In the genomic region with DNA sequence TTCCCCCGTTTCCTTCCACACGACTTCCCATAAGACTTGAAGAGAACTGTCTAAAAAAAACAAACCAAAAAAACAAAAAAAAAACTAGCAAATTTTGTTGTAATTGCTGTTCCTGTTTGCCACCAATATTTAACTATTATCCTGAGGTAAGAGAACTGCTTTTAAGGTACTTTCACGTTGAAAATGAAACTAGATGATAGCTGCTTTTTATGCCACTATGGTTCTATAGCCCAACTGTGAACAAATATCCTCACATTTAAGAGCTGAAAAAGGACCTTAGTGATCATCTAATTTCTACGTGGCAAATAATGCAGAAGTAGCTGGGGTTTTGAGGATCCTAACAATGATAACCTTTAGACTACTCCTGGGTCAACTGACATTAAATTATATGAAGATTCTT, we compare ENCODE assay signal across 20 cellular contexts.
DNase-seq lines count a peak whose midpoint lies in the region; ATAC-seq, FAIRE-seq and TF ChIP-seq lines count a peak whose summit lies in the region.
"Had no signal": no experiment of that assay in that cellular context is flagged by ENCODE, and none has a peak within 500 bp of the region (broad histone marks: within the 10 kb centered on the region; RNA-seq: fewer than 3 reads in every experiment).

No MANE protein-coding gene starts in this region.

- no peaks in the 10 kb centered on the region for H3K79me2 ChIP-seq in endothelial cell of umbilical vein (ENCODE audit: control insufficient read depth, insufficient read depth, low read length)

- DNase-seq in CD14-positive monocyte (ENCODE audit: low spot score), result no peak
- DNase-seq in CD8-positive, alpha-beta T cell, result no peak
- no peak for DNase-seq in endothelial cell of umbilical vein (ENCODE audit: low read depth, low spot score)
- DNase-seq in esophagus squamous epithelium (lab: John Stamatoyannopoulos, UW), result no peak
- DNase-seq in NCI-H2227 treated with DMSO at 0.1 percent for 48 hours (lab: John Stamatoyannopoulos, UW), result no peak
- DNase-seq: anterior cingulate cortex, BE2C, MV-4-11, NCI-H2081 treated with DMSO at 0.1 percent for 48 hours, NCI-H748 treated with DMSO at 0.1 percent for 48 hours, pancreas, Peyer's patch, testis, WERI-Rb-1 had no signal

- H3K9ac ChIP-seq in endothelial cell of umbilical vein (replicated peaks; ENCODE audit: extremely low read depth, insufficient read depth, low read length), result no peak overlapping the region

- no peaks in the 10 kb centered on the region for H3K4me1 ChIP-seq in CD8-positive, alpha-beta T cell (ENCODE audit: insufficient read depth, low read length)
- H3K4me1 ChIP-seq in endothelial cell of umbilical vein (ENCODE audit: control insufficient read depth, extremely low read depth, insufficient read depth, low read length) (no peaks in the 10 kb centered on the region), esophagus squamous epithelium (peaks cover 0 to 22% (median 0%) of the 10 kb centered on the region in 3 donors)
- H3K4me1 ChIP-seq: BE2C, Peyer's patch, testis had no signal

- peaks cover 0 to 2% (median 0%) of the 10 kb centered on the region in 3 donors for H3K27me3 Mint-ChIP-seq in CD14-positive monocyte (ENCODE audit: low read depth in 3 of 3)
- H3K27me3 Mint-ChIP-seq in CD8-positive, alpha-beta T cell (ENCODE audit: low read depth), result no peaks in the 10 kb centered on the region

- intact Hi-C loops in CD14-positive monocyte (cut with micrococcal nuclease), result no loop called here
- intact Hi-C loops in CD8-positive, alpha-beta T cell (cut with DNase I, micrococcal nuclease), result no loop called here
- intact Hi-C loops in endothelial cell of umbilical vein (cut with micrococcal nuclease), result loop anchor here (2.0 kb wide), 1 partner anchor 13 kb away; no protein-coding TSS in a partner anchor
- intact Hi-C loops in esophagus squamous epithelium (cut with DNase I), result no loop called here

- H3K36me3 ChIP-seq in CD8-positive, alpha-beta T cell (ENCODE audit: insufficient read depth, low read length), result no peaks in the 10 kb centered on the region
- H3K36me3 ChIP-seq in endothelial cell of umbilical vein (ENCODE audit: control insufficient read depth in 2 of 2, extremely low read depth in 1 of 2, insufficient read depth in 2 of 2, low read length in 2 of 2) (no peaks in the 10 kb centered on the region), esophagus squamous epithelium (no peaks in the 10 kb centered on the region)
- H3K36me3 ChIP-seq: BE2C, pancreas, Peyer's patch, WERI-Rb-1 had no signal

- no peaks in the 10 kb centered on the region for H4K20me1 ChIP-seq in endothelial cell of umbilical vein (replicated peaks; ENCODE audit: control insufficient read depth, extremely low read depth, insufficient read depth, low read length)

- TF ChIP-seq CTCF in CD14-positive monocyte (IDR thresholded peaks at IDR 0.05), result no peak
- TF ChIP-seq CTCF in CD8-positive, alpha-beta T cell (IDR thresholded peaks at IDR 0.05), result no peak
- no peak for TF ChIP-seq CTCF in endothelial cell of umbilical vein (IDR thresholded peaks at IDR 0.05; ENCODE audit: extremely low read depth in 1 of 2, insufficient read depth in 1 of 2, low read depth in 1 of 2, low read length in 2 of 2)
- TF ChIP-seq CTCF in esophagus squamous epithelium (IDR thresholded peaks at IDR 0.05), result no peak

- no peaks in the 10 kb centered on the region for H3K9me3 ChIP-seq in CD8-positive, alpha-beta T cell (ENCODE audit: low read length)
- H3K9me3 ChIP-seq in endothelial cell of umbilical vein (replicated peaks; ENCODE audit: control insufficient read depth, insufficient read depth, low read length) (no peaks in the 10 kb centered on the region), esophagus squamous epithelium (no peaks in the 10 kb centered on the region)
- H3K9me3 ChIP-seq: BE2C, pancreas, Peyer's patch, testis had no signal

- H3K27ac ChIP-seq in CD8-positive, alpha-beta T cell (ENCODE audit: low read depth, low read length), result no peak overlapping the region
- H3K27ac ChIP-seq in endothelial cell of umbilical vein (ENCODE audit: insufficient read depth, low read depth, low read length) (no peak overlapping the region), esophagus squamous epithelium (no peak overlapping the region)
- H3K27ac ChIP-seq: HL-60, pancreas, Peyer's patch, testis, WERI-Rb-1 had no signal

- ATAC-seq in CD8-positive, alpha-beta T cell, result no peak
- ATAC-seq in HG03354 (IDR thresholded peaks at IDR 0.05; ENCODE audit: poor library complexity, severe bottlenecking, unreplicated experiment) (peak; percentile 66), HG03025 (IDR thresholded peaks at IDR 0.05; ENCODE audit: low FRiP score, unreplicated experiment) (no peak)
- ATAC-seq: GM23338, pancreas, SK-N-SH treated with all-trans-retinoic acid at 6 μM for 48 hours had no signal

- no peak overlapping the region for H3K4me3 ChIP-seq in CD8-positive, alpha-beta T cell (ENCODE audit: low read depth, low read length)
- H3K4me3 ChIP-seq in endothelial cell of umbilical vein (replicated peaks in 1 of 3; ENCODE audit: insufficient read depth in 1 of 3, low read depth in 1 of 3, low read length in 3 of 3), result no peak overlapping the region
- H3K4me3 ChIP-seq in esophagus squamous epithelium, result no peak overlapping the region
- H3K4me3 ChIP-seq: GM23338, pancreas, Peyer's patch, testis had no signal

- H3K27ac Mint-ChIP-seq in CD14-positive monocyte, result peak overlapping the region in 5 of 7 donors; percentile 31 to 82 (median 61)
- H3K27ac Mint-ChIP-seq in CD8-positive, alpha-beta T cell, result peak overlapping the region; percentile 53
- H3K27ac Mint-ChIP-seq: GM23338 had no signal

- dilution Hi-C loops in endothelial cell of umbilical vein (cut with MboI; ENCODE audit: extremely low pct_ligation_motif_present, low sequenced_read_pairs), result no loop called here

- H3K4me3 Mint-ChIP-seq in CD14-positive monocyte, result no peak overlapping the region
- no peak overlapping the region for H3K4me3 Mint-ChIP-seq in CD8-positive, alpha-beta T cell
- H3K4me3 Mint-ChIP-seq: GM23338 had no signal

- TF ChIP-seq POLR2A in endothelial cell of umbilical vein (IDR thresholded peaks at IDR 0.05; ENCODE audit: low read depth, low read length) (no peak), esophagus squamous epithelium (IDR thresholded peaks at IDR 0.05) (no peak)

- H3K4me2 ChIP-seq in endothelial cell of umbilical vein (ENCODE audit: insufficient read depth, low read length), result peak overlapping the region; percentile 41
- H3K4me2 ChIP-seq: GM23338 had no signal

- no peaks in the 10 kb centered on the region for H3K9me1 ChIP-seq in endothelial cell of umbilical vein (replicated peaks; ENCODE audit: control insufficient read depth, extremely low read depth, insufficient read depth, low read length)

- WGBS in esophagus squamous epithelium, 2 donors, result 53 to 68% methylated on average over 4 of the region's 4 CpGs

- POLR2A ChIA-PET in CD8-positive, alpha-beta T cell (lab: Charles Lee), result no interaction called here
- POLR2A ChIA-PET in endothelial cell of umbilical vein (lab: Charles Lee), result interaction anchor here (0.6 to 0.7 kb wide), 2 partner anchors 15 to 35 kb away, joined by 3 to 6 read pairs; no protein-coding TSS in a partner anchor

- CTCF ChIA-PET in CD8-positive, alpha-beta T cell (lab: Charles Lee), result interaction anchor here (0.6 to 0.7 kb wide), 2 partner anchors 92 to 100 kb away, joined by 3 read pairs; no protein-coding TSS in a partner anchor
- CTCF ChIA-PET in endothelial cell of umbilical vein (lab: Charles Lee), result interaction anchor here (1.2 kb wide), 1 partner anchor 17 kb away, joined by 3 read pairs; no protein-coding TSS in a partner anchor

- H3K4me1 Mint-ChIP-seq in CD14-positive monocyte, result peaks cover 20% of the 10 kb centered on the region
- H3K4me1 Mint-ChIP-seq in CD8-positive, alpha-beta T cell (ENCODE audit: low read depth), result peaks cover 19% of the 10 kb centered on the region
- H3K4me1 Mint-ChIP-seq: GM23338 had no signal

- no peaks in the 10 kb centered on the region for H3K27me3 ChIP-seq in CD8-positive, alpha-beta T cell (ENCODE audit: insufficient read depth, low read length)
- no peaks in the 10 kb centered on the region for H3K27me3 ChIP-seq in endothelial cell of umbilical vein (ENCODE audit: control insufficient read depth in 2 of 2, insufficient read depth in 2 of 2, low read length in 2 of 2)
- H3K27me3 ChIP-seq in esophagus squamous epithelium, result no peaks in the 10 kb centered on the region
- H3K27me3 ChIP-seq: BE2C, pancreas, Peyer's patch, testis had no signal

- FAIRE-seq in endothelial cell of umbilical vein (lab: Jason Lieb, UNC), result peak; percentile 55
- FAIRE-seq: endometrium, pancreas had no signal

- peaks cover 0 to 6% (median 0%) of the 10 kb centered on the region in 7 donors for H3K9me3 Mint-ChIP-seq in CD14-positive monocyte
- no peaks in the 10 kb centered on the region for H3K9me3 Mint-ChIP-seq in CD8-positive, alpha-beta T cell

- H3K36me3 Mint-ChIP-seq in CD14-positive monocyte, result peaks cover 4 to 14% of the 10 kb centered on the region in 2 donors
- peaks cover 2% of the 10 kb centered on the region for H3K36me3 Mint-ChIP-seq in CD8-positive, alpha-beta T cell

- no peak overlapping the region for H2AFZ ChIP-seq in endothelial cell of umbilical vein (ENCODE audit: low read depth, low read length)
- H2AFZ ChIP-seq: GM23338 had no signal

- BruUV-seq in endothelial cell of umbilical vein (replicated peaks; lab: Mats Ljungman, UMichigan), result no TSS peak

TF ChIP-seq in endothelial cell of umbilical vein, 7 proteins besides CTCF, POLR2A, EP300 and RAD21:
- TF ChIP-seq MYC (IDR thresholded peaks at IDR 0.05; ENCODE audit: low read depth, low read length) (no peak), POLR2AphosphoS5 (IDR thresholded peaks at IDR 0.05; ENCODE audit: insufficient read depth, low read depth, low read length) (no peak), EZH2 (IDR thresholded peaks at IDR 0.05; ENCODE audit: borderline replicate concordance, low read depth, low read length, severe bottlenecking) (no peak), FOS (IDR thresholded peaks at IDR 0.05; ENCODE audit: borderline replicate concordance, insufficient read depth, low read length) (no peak), GATA2 (IDR thresholded peaks at IDR 0.05; ENCODE audit: insufficient read depth, insufficient read length, low read depth, low read length) (no peak), JUN (IDR thresholded peaks at IDR 0.05; ENCODE audit: borderline replicate concordance, insufficient read depth, insufficient read length, low read depth) (no peak)
- TF ChIP-seq, protein P1, sequence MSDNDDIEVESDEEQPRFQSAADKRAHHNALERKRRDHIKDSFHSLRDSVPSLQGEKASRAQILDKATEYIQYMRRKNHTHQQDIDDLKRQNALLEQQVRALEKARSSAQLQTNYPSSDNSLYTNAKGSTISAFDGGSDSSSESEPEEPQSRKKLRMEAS (IDR thresholded peaks at IDR 0.05; ENCODE audit: insufficient read depth, insufficient read length), result no peak
